Comparison of ENCODE assay signal across 30 cellular contexts in the genomic region with DNA sequence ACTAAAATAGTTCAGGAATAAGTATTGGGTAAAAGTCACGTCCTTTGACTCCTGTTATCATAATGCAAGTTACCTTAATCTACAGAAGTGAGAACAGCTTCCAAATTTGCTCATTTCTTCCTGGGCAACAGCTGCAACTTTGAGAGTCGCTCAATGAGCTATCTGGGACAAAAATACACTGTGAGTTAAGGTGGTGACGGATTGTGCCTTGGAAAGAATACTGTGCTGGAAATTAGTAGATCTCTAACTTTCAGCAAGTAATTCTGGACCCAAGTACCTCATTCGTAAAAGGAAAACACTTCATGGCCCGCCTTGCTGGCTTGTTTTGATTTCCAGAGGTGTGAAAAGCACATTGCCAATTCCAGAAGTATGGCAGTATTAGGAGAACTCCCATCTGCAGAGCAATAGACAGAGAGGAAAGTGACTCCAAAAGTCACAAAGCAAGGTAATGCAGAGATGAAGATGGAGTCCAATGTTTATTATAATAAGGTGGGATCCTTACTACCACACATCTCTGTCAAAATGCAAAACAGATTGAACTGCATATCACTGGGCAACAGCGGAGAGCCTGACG.
"Had no signal": no experiment of that assay in that cellular context is flagged by ENCODE, and none has a peak within 500 bp of the region (broad histone marks: within the 10 kb centered on the region; RNA-seq: fewer than 3 reads in every experiment).

No MANE protein-coding gene starts in this region.

- DNase-seq: naive thymus-derived CD8-positive, alpha-beta T cell; nephron progenitor cell; nucleus accumbens; pancreas; retina; right cardiac atrium; right lobe of liver; sigmoid colon; spleen; stimulated activated CD4-positive, alpha-beta T cell treated with anti-CD3 and anti-CD28 coated beads, Interleukin-12 subunit alpha, Interleukin-12 subunit beta, amount 100 ng/mL, for 4 hours; stimulated activated CD4-positive, alpha-beta T cell treated with anti-CD3 and anti-CD28 coated beads, Interleukin-1b, Interleukin-23, amount 100 ng/mL, for 48 hours; stimulated activated CD4-positive, alpha-beta T cell treated with anti-CD3 and anti-CD28 coated beads, Interleukin-4, amount 100 ng/mL, for 1 hour; stimulated activated CD4-positive, alpha-beta T cell treated with anti-CD3 and anti-CD28 coated beads, Interleukin-4, amount 100 ng/mL, for 4 hours; stimulated activated CD8-positive, alpha-beta memory T cell treated with anti-CD3 and anti-CD28 coated beads, Interleukin-4, amount 100 ng/mL, for 48 hours; stimulated activated naive CD4-positive, alpha-beta T cell; stimulated activated naive CD8-positive, alpha-beta T cell treated with anti-CD3 and anti-CD28 coated beads, Interleukin-15, amount 100 ng/mL, for 72 hours; stimulated activated naive CD8-positive, alpha-beta T cell treated with anti-CD3 and anti-CD28 coated beads, Interleukin-15, Interleukin-2, amounts not matched to agents 100 U/mL and 50 U/mL, for 24 hours; substantia nigra; testis; tibial artery; transverse colon; upper lobe of right lung; uterus had no signal

- H3K4me3 ChIP-seq: pancreas, prostate gland, right lobe of liver, sigmoid colon, skin epidermis, smooth muscle cell, spleen, suprapubic skin, testis, tibial artery, transverse colon, upper lobe of right lung, uterus had no signal

- H3K27me3 ChIP-seq: neutrophil, right lobe of liver, sigmoid colon, spleen, suprapubic skin, testis, tibial artery, transverse colon, upper lobe of right lung, uterus had no signal

- H3K27ac ChIP-seq: neutrophil, pancreas, prostate gland, right lobe of liver, sigmoid colon, skin epidermis, spleen, suprapubic skin, testis, tibial artery, transverse colon, upper lobe of right lung, uterus had no signal

- H3K4me1 ChIP-seq: pancreas, prostate gland, right lobe of liver, spleen, suprapubic skin, testis, tibial artery, transverse colon, upper lobe of right lung, uterus had no signal

- H3K4me2 ChIP-seq: smooth muscle cell had no signal

- H3K36me3 ChIP-seq: neutrophil, pancreas, prostate gland, right lobe of liver, sigmoid colon, spleen, suprapubic skin, tibial artery, transverse colon, upper lobe of right lung, uterus had no signal

- H3K9me3 ChIP-seq: neutrophil, pancreas, prostate gland, right lobe of liver, sigmoid colon, spleen, suprapubic skin, testis, tibial artery, transverse colon, upper lobe of right lung, uterus had no signal

- ATAC-seq: naive thymus-derived CD8-positive, alpha-beta T cell; natural killer cell treated with Interleukin-12 subunit alpha and Interleukin-12 subunit beta and Interleukin-15 and Interleukin-18, amount 100 ng/mL, for 72 hours; pancreas; right lobe of liver; stimulated activated memory B cell treated with anti-CD40 and anti-IgM and Interleukin-4, amounts not matched to agents 10 μg/mL and 1 μg/mL and 100 μg/mL, for 72 hours; stimulated activated naive CD8-positive, alpha-beta T cell treated with anti-CD3 and anti-CD28 coated beads, Interleukin-15, amount 100 ng/mL, for 72 hours; stimulated activated naive CD8-positive, alpha-beta T cell treated with anti-CD3 and anti-CD28 coated beads, Interleukin-15, Interleukin-2, amounts not matched to agents 100 U/mL and 50 U/mL, for 24 hours; upper lobe of right lung had no signal
